8 cellular contexts compared by ENCODE assay signal in the genomic region with DNA sequence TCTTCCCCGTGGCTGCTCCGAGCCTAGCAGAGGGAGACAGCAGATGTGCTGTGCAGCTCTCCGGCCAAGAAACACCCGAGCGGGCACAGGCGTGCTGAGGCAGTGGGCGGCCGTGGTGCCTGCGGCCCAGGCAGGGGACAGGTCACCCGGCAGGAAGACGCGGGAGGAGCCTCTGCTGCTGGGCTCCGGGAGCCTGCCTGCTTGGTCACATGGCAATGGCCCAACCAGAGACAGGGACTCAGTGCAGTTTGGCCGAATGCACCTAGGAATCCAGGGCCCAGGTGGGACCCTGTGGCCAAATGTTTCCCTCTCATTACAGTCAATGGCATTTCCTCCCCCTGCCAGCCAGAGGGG.
DNase-seq lines count a peak whose midpoint lies in the region; ATAC-seq and TF ChIP-seq lines count a peak whose summit lies in the region.

No MANE protein-coding gene starts in this region.

- H3K9ac ChIP-seq in KMS-11 = peak overlapping the region; percentile 56

- 20 to 45% methylated on average over 12 to 14 of the region's 14 CpGs for WGBS in testis, 2 donors

- no peaks in the 10 kb centered on the region for H3K79me2 ChIP-seq in KMS-11 (ENCODE audit: insufficient read depth, low read depth)

- peak overlapping the region; percentile 84 for H2AFZ ChIP-seq in KMS-11 (ENCODE audit: low read depth)

- no peaks in the 10 kb centered on the region for H4K20me1 ChIP-seq in KMS-11 (ENCODE audit: insufficient read depth)

- peak; percentile 56 for DNase-seq in cerebellar cortex (ENCODE audit: low spot score)
- peak in 1 of 2 donors; percentile 18 for DNase-seq in left colon
- peak; percentile 42 for DNase-seq in testis
- no peak for DNase-seq in erythroblast (lab: John Stamatoyannopoulos, UW)

- H3K4me1 ChIP-seq in KMS-11 (ENCODE audit: low read depth, poor library complexity, severe bottlenecking) (no peaks in the 10 kb centered on the region), testis (peaks cover 5% of the 10 kb centered on the region)

- H3K4me3 ChIP-seq in KMS-11 (IDR thresholded peaks at IDR 0.05; ENCODE audit: insufficient read depth, low read depth, low read length) (no peak overlapping the region), testis (peak overlapping the region; percentile 15 to 42)

- H3K9me3 ChIP-seq in testis = no peaks in the 10 kb centered on the region

- ATAC-seq in left colon (peak; percentile 26), HG03378 (IDR thresholded peaks at IDR 0.05; ENCODE audit: unreplicated experiment) (no peak), HG02763 (IDR thresholded peaks at IDR 0.05; ENCODE audit: unreplicated experiment) (no peak), HG02970 (IDR thresholded peaks at IDR 0.05; ENCODE audit: low FRiP score, unreplicated experiment) (no peak)

- TF ChIP-seq POLR2A in testis (IDR thresholded peaks at IDR 0.05) (no peak), erythroblast (IDR thresholded peaks at IDR 0.05; ENCODE audit: low read length) (no peak)

- TF ChIP-seq CTCF in KMS-11 (conservative IDR thresholded peaks at IDR 0.05; ENCODE audit: low read depth, low read length) = no peak
- no peak for TF ChIP-seq CTCF in testis (IDR thresholded peaks at IDR 0.05)

- H3K27me3 ChIP-seq in KMS-11 (ENCODE audit: insufficient read depth, low read depth) = no peaks in the 10 kb centered on the region
- H3K27me3 ChIP-seq in testis = no peaks in the 10 kb centered on the region

- peak overlapping the region; percentile 62 for H3K4me2 ChIP-seq in KMS-11

- H3K36me3 ChIP-seq in KMS-11 (ENCODE audit: insufficient read depth) (no peaks in the 10 kb centered on the region), testis (ENCODE audit: low read depth, missing control alignments) (no peaks in the 10 kb centered on the region)

- intact Hi-C loops in left colon (cut with DNase I, micrococcal nuclease) (loop anchor here in 1 of 2 donors (10.0 kb wide), 1 partner anchor 383 kb away; no protein-coding TSS in a partner anchor), testis (cut with DNase I; ENCODE audit: low total_unique reads) (no loop called here)

- H3K27ac ChIP-seq in KMS-11 = 0 out of 2 replicates have a peak overlapping the region, but pooled peaks have one; percentile 3
- peak overlapping the region in 1 of 2 donors; percentile 39 for H3K27ac ChIP-seq in testis

Comparison
In these comparisons a context has a peak if more than half of its experiments do, and no peak if none do; other contexts are left out.
1. DNase-seq: peak in cerebellar cortex (single experiment) and testis (single experiment); none in erythroblast (0 of 2).